In the genomic region with DNA sequence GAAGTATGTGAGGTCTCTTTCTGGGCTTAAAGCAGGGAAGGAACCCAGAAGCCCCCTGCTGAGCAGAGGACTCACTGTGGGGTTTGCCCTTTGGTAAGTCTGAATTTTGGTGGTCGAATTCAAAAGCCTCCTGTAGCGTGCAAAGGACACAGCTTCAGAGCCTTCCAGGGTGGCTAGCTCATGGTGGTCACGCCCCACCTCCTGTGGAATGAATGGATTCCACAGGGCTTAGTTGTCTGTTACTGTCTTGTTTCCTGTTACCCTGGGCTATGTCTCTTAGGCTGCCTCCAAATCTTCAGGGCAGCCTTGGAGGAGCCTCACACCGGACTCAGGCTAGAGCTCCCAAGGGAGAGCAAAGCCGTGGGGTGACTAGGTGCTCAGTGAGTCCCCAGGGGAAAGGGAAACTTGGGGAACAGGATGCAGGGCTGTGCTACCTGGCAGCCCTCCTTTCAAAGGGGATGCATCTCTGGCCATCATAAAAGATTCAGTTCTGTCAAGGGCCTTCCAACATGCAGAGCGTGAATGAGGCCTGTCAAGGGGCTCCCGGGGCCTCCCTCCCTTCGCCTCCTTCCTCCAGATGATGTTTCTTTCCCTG, we compare ENCODE assay signal across 8 cellular contexts.
A peak's percentile ranks its signal among the peaks of the same experiment; 100 is the strongest.
DNase-seq lines count a peak whose midpoint lies in the region; ATAC-seq, FAIRE-seq and TF ChIP-seq lines count a peak whose summit lies in the region.
"Had no signal": no experiment of that assay in that cellular context is flagged by ENCODE, and none has a peak within 500 bp of the region (broad histone marks: within the 10 kb centered on the region; RNA-seq: fewer than 3 reads in every experiment).

No MANE protein-coding gene starts in this region.

- peaks cover 4% of the 10 kb centered on the region for H3K27me3 Mint-ChIP-seq in H9 (ENCODE audit: low read depth)

- no peak overlapping the region for H3K27ac ChIP-seq in GM12878 (ENCODE audit: control insufficient read depth, insufficient read depth)
- H3K27ac ChIP-seq in smooth muscle cell (ENCODE audit: low read depth): peak overlapping the region; percentile 80
- no peak overlapping the region for H3K27ac ChIP-seq in H9 (ENCODE audit: insufficient read length, low read depth, low read length)
- H3K27ac ChIP-seq: cardiac muscle cell had no signal

- H3K14ac ChIP-seq in H9 (ENCODE audit: insufficient read depth, low read length): no peak overlapping the region

- H3K4me2 ChIP-seq in GM12878 (ENCODE audit: control insufficient read depth, insufficient read depth) (peak overlapping the region; percentile 77; the same call in 1 of the 2 replicates), smooth muscle cell (peak overlapping the region; percentile 87), H9 (ENCODE audit: insufficient read depth, insufficient read length, low read length) (no peak overlapping the region)

- TF ChIP-seq CTCF in GM12878 (IDR thresholded peaks at IDR 0.05 in 2 of 3, conservative IDR thresholded peaks at IDR 0.05 in 1 of 3; ENCODE audit: control insufficient read depth in 2 of 3, extremely low read depth in 1 of 3, insufficient read depth in 1 of 3, low read depth in 3 of 3, low read length in 3 of 3): no peak
- no peak for TF ChIP-seq CTCF in smooth muscle cell (IDR thresholded peaks at IDR 0.05; ENCODE audit: borderline replicate concordance, insufficient read depth, poor library complexity, severe bottlenecking)
- TF ChIP-seq CTCF in H9 (conservative IDR thresholded peaks at IDR 0.05): no peak
- no peak for TF ChIP-seq CTCF in BE2C (IDR thresholded peaks at IDR 0.05; ENCODE audit: low read depth, low read length)

- DNase-seq in GM12878 (ENCODE audit: low read depth, low spot score) (no peak), smooth muscle cell (lab: John Stamatoyannopoulos, UW; ENCODE audit: unreplicated experiment) (no peak), H9 (no peak), BE2C (no peak)
- DNase-seq in activated effector memory CD4-positive, alpha-beta T cell treated with Interleukin-2 at 50 U/mL for 16 hours: no peak

- TF ChIP-seq RAD21 in GM12878 (IDR thresholded peaks at IDR 0.05; ENCODE audit: insufficient read depth, low read depth, low read length): no peak

- H3T11ph ChIP-seq in H9 (ENCODE audit: low read length): no peak overlapping the region

- no peak overlapping the region for H4K5ac ChIP-seq in H9 (ENCODE audit: insufficient read length, low read depth, low read length)

- TF ChIP-seq POLR2A in GM12878 (IDR thresholded peaks at IDR 0.05; ENCODE audit: low read depth, low read length): no peak

- FAIRE-seq in GM12878 (lab: Jason Lieb, UNC): no peak

- H3K56ac ChIP-seq in H9 (ENCODE audit: insufficient read length, low read depth, low read length): no peak overlapping the region

- no peak overlapping the region for H3K27ac Mint-ChIP-seq in H9

- no peak overlapping the region for H3K4me3 Mint-ChIP-seq in H9

- no TSS peak for BruUV-seq in GM12878 (replicated peaks; lab: Mats Ljungman, UMichigan)

- CTCF ChIA-PET in GM12878 (lab: Yijun Ruan, JAX): interaction anchor here (0.6 to 8.2 kb wide), 27 partner anchors 8 to 371 kb away, joined by 3 to 228 read pairs (median 4); no protein-coding TSS in a partner anchor

- POLR2A ChIA-PET in GM12878 (lab: Charles Lee): no interaction called here

- SMC1A ChIA-PET in GM12878 (lab: Charles Lee; ENCODE audit: uncharacterized antibody, unreplicated experiment): interaction anchor here (0.6 to 7.3 kb wide), 8 partner anchors 8 to 274 kb away, joined by 3 to 72 read pairs (median 5); no protein-coding TSS in a partner anchor

- no peak overlapping the region for H4K8ac ChIP-seq in H9 (replicated peaks; ENCODE audit: insufficient read length, low read depth, low read length)

- WGBS in GM12878 (ENCODE audit: insufficient coverage, insufficient replicate concordance, low lambda C conversion rate, missing lambda C conversion rate): 4% methylated on average over 8 of the region's 8 CpGs
- WGBS in smooth muscle cell (ENCODE audit: low lambda C conversion rate): 30% methylated on average over 7 of the region's 8 CpGs
- no CpG with 5 or more reads among the region's 8 CpGs for WGBS in H9 (ENCODE audit: extremely low coverage, insufficient read length, low lambda C conversion rate)

- no peak for TF ChIP-seq EP300 in GM12878 (IDR thresholded peaks at IDR 0.05; ENCODE audit: borderline replicate concordance in 1 of 2, control insufficient read depth in 1 of 2, low read depth in 2 of 2, low read length in 2 of 2)

- intact Hi-C loops in GM12878 (cut with micrococcal nuclease; ENCODE audit: unreplicated experiment): loop anchor here (1.0 kb wide), 2 partner anchors 73 to 176 kb away; no protein-coding TSS in a partner anchor

- ATAC-seq in GM19452 (IDR thresholded peaks at IDR 0.05; ENCODE audit: unreplicated experiment): peak; percentile 10
- peak; percentile 10 for ATAC-seq in HG03280 (IDR thresholded peaks at IDR 0.05; ENCODE audit: unreplicated experiment)
- peak; percentile 13 for ATAC-seq in GM12878

- H3K79me2 ChIP-seq in GM12878 (ENCODE audit: control insufficient read depth, insufficient read depth, low read length) (no peaks in the 10 kb centered on the region), smooth muscle cell (ENCODE audit: low read depth) (no peaks in the 10 kb centered on the region), H9 (ENCODE audit: insufficient read depth, low read length) (no peaks in the 10 kb centered on the region)

- H3K4ac ChIP-seq in H9 (ENCODE audit: low read depth, low read length): no peak overlapping the region

- no peak overlapping the region for H2BK120ac ChIP-seq in H9 (ENCODE audit: low read depth, low read length, poor library complexity, severe bottlenecking)

- no peak overlapping the region for H2BK20ac ChIP-seq in H9 (ENCODE audit: low read depth, low read length, poor library complexity, severe bottlenecking)

- no peak overlapping the region for H2BK12ac ChIP-seq in H9 (ENCODE audit: insufficient read length, low read depth, low read length)

- H3K79me1 ChIP-seq in H9 (ENCODE audit: insufficient read depth, low read depth, low read length, poor library complexity, severe bottlenecking): no peaks in the 10 kb centered on the region

- H2AK5ac ChIP-seq in H9 (ENCODE audit: insufficient read length, low read length): no peak overlapping the region

- H3K9me3 ChIP-seq in GM12878 (replicated peaks; ENCODE audit: control insufficient read depth, insufficient read depth, low read length): no peaks in the 10 kb centered on the region
- no peaks in the 10 kb centered on the region for H3K9me3 ChIP-seq in smooth muscle cell (replicated peaks; ENCODE audit: low read depth)
- no peaks in the 10 kb centered on the region for H3K9me3 ChIP-seq in H9 (ENCODE audit: control insufficient read depth, low read depth, low read length)
- H3K9me3 ChIP-seq in BE2C: no peaks in the 10 kb centered on the region

- no peak overlapping the region for H2BK5ac ChIP-seq in H9 (ENCODE audit: insufficient read length, low read length)

- RAD21 ChIA-PET in GM12878 (lab: Charles Lee; ENCODE audit: unreplicated experiment): interaction anchor here (0.8 to 1.5 kb wide), 10 partner anchors 9 to 276 kb away, joined by 3 to 5 read pairs (median 4); no protein-coding TSS in a partner anchor

- H3K18ac ChIP-seq in H9 (ENCODE audit: insufficient read length, low read depth, low read length): no peak overlapping the region

- no peaks in the 10 kb centered on the region for H3K4me1 ChIP-seq in GM12878 (ENCODE audit: control insufficient read depth, insufficient read depth, low read length)
- H3K4me1 ChIP-seq in smooth muscle cell (ENCODE audit: low read depth): no peaks in the 10 kb centered on the region
- no peaks in the 10 kb centered on the region; the same call in 1 of the 2 replicates for H3K4me1 ChIP-seq in H9 (ENCODE audit: insufficient read depth, low read length)
- H3K4me1 ChIP-seq in BE2C: peaks cover 5% of the 10 kb centered on the region

- H3K4me3 ChIP-seq in GM12878 (no peak overlapping the region), smooth muscle cell (peak overlapping the region; percentile 53), BE2C (ENCODE audit: low read depth, low read length) (no peak overlapping the region)

- H3K36me3 ChIP-seq in GM12878 (ENCODE audit: control insufficient read depth in 2 of 2, insufficient read depth in 2 of 2, low read length in 1 of 2) (no peaks in the 10 kb centered on the region), smooth muscle cell (ENCODE audit: low read depth) (no peaks in the 10 kb centered on the region), BE2C (no peaks in the 10 kb centered on the region)
- H3K36me3 ChIP-seq: cardiac muscle cell had no signal

- in situ Hi-C loops in GM12878 (cut with MboI): loop anchor here (5.0 kb wide), 3 partner anchors 168 to 273 kb away; no protein-coding TSS in a partner anchor

- H2BK15ac ChIP-seq in H9 (ENCODE audit: low read depth, low read length): no peak overlapping the region

- H3K36me3 Mint-ChIP-seq in H9 (ENCODE audit: insufficient read depth in 1 of 3, low read depth in 3 of 3): peaks cover 0 to 15% (median 3%) of the 10 kb centered on the region in 3 experiments; a peak in 4 of 7 replicates

- peaks cover 39% of the 10 kb centered on the region in 2 experiments for H3K4me1 Mint-ChIP-seq in H9

- no peaks in the 10 kb centered on the region for H3K23me2 ChIP-seq in H9 (ENCODE audit: insufficient read length, low read depth, low read length, poor library complexity, severe bottlenecking)

- no peak overlapping the region for H4K91ac ChIP-seq in H9 (ENCODE audit: insufficient read length, low read depth, low read length)

- H2AFZ ChIP-seq in GM12878 (ENCODE audit: control insufficient read depth, low read depth, low read length) (no peak overlapping the region), smooth muscle cell (ENCODE audit: low read depth) (no peak overlapping the region), H9 (ENCODE audit: low read length) (no peak overlapping the region)

- H3K9me3 Mint-ChIP-seq in H9: peaks cover 6 to 10% of the 10 kb centered on the region in 2 experiments

- H3K9ac ChIP-seq in GM12878 (ENCODE audit: control insufficient read depth, insufficient read depth, low read length): no peak overlapping the region
- H3K9ac ChIP-seq in smooth muscle cell (ENCODE audit: low read depth): peak overlapping the region; percentile 68
- no peak overlapping the region for H3K9ac ChIP-seq in H9 (ENCODE audit: extremely low read depth, insufficient read length, low read length)

- H3K23ac ChIP-seq in H9 (ENCODE audit: insufficient read length, low read depth, low read length): no peak overlapping the region

- no peaks in the 10 kb centered on the region for H4K20me1 ChIP-seq in GM12878 (ENCODE audit: control insufficient read depth, insufficient read depth)
- H4K20me1 ChIP-seq in smooth muscle cell (ENCODE audit: low read depth): no peaks in the 10 kb centered on the region
- no peaks in the 10 kb centered on the region for H4K20me1 ChIP-seq in H9 (ENCODE audit: control insufficient read depth, insufficient read depth, insufficient read length)

- no peaks in the 10 kb centered on the region for H3F3A ChIP-seq in smooth muscle cell (ENCODE audit: low read depth)

- H3K27me3 ChIP-seq in GM12878 (replicated peaks in 1 of 2; ENCODE audit: control insufficient read depth in 2 of 2, insufficient read depth in 2 of 2, low read length in 1 of 2) (no peaks in the 10 kb centered on the region; a peak in 1 of 4 replicates), smooth muscle cell (ENCODE audit: low read depth) (no peaks in the 10 kb centered on the region), H9 (ENCODE audit: insufficient read depth, low read length) (no peaks in the 10 kb centered on the region), BE2C (no peaks in the 10 kb centered on the region)
